Comparison of ENCODE assay signal across 20 cellular contexts in genomic region chr2:126635281-126635680, GRCh38. TPM values are rescaled to one million over a fixed set of nuclear protein-coding genes. Genes with fewer than 3 reads are reported as not detected.
DNase-seq lines count a peak whose midpoint lies in the region; ATAC-seq and TF ChIP-seq lines count a peak whose summit lies in the region.
"Had no signal": no experiment of that assay in that cellular context is flagged by ENCODE, and none has a peak within 500 bp of the region (broad histone marks: within the 10 kb centered on the region; RNA-seq: fewer than 3 reads in every experiment).

No MANE protein-coding gene starts in this region.

- DNase-seq in GM23248, result peak; percentile 38
- DNase-seq in adrenal gland, result peak in 6 of 7 donors; percentile 35 to 74 (median 50)
- DNase-seq in gastrocnemius medialis, result peak in 1 of 2 donors; percentile 26
- no peak for DNase-seq in progenitor cell of endocrine pancreas (ENCODE audit: low spot score, unreplicated experiment)
- no peak for DNase-seq in activated gamma-delta T cell (lab: John Stamatoyannopoulos, UW)
- DNase-seq: activated CD4-positive, CD25-positive, alpha-beta regulatory T cell; activated CD8-positive, alpha-beta memory T cell treated with anti-CD3 and anti-CD28 coated beads, Interleukin-2, amount 10 ng/mL, durations not matched to agents 7 days and 5 days; activated gamma-delta T cell treated with Interleukin-2 at 50 U/mL for 16 hours; DMS79; NCI-H1436; NCI-H226; SHP77; stimulated activated naive CD8-positive, alpha-beta T cell treated with anti-CD3 and anti-CD28 coated beads, Interleukin-15, Interleukin-2, amounts not matched to agents 100 U/mL and 50 U/mL, for 24 hours had no signal

- WGBS in GM23248 (ENCODE audit: low coverage in 1 of 2, low lambda C conversion rate in 2 of 2, missing lambda C conversion rate in 2 of 2), 2 experiments, result 0 to 24% methylated on average over 1 of the region's 1 CpG
- 29 to 46% (median 37%) methylated on average over 1 of the region's 1 CpG for WGBS in adrenal gland, 4 donors
- WGBS in gastroesophageal sphincter (ENCODE audit: low coverage in 1 of 2), 2 donors, result 57 to 73% methylated on average over 1 of the region's 1 CpG

- H4K20me1 ChIP-seq in GM23248 (ENCODE audit: insufficient read depth), result no peaks in the 10 kb centered on the region

- in situ Hi-C loops in GM23248 (cut with MboI), result no loop called here
- in situ Hi-C loops in gastrocnemius medialis (cut with MboI; ENCODE audit: low sequenced_read_pairs in 4 of 4), result loop anchor here in 1 of 4 donors (10.0 kb wide), 1 partner anchor 140 kb away; no protein-coding TSS in a partner anchor

- intact Hi-C loops in adrenal gland (cut with DNase I), result loop anchor here in 1 of 2 donors (10.0 kb wide), 1 partner anchor 140 kb away; no protein-coding TSS in a partner anchor
- intact Hi-C loops in gastrocnemius medialis (cut with DNase I; ENCODE audit: low total_unique reads), result no loop called here

- no peaks in the 10 kb centered on the region for H3F3A ChIP-seq in GM23248 (ENCODE audit: insufficient read depth)

- no peak overlapping the region for H3K4me3 ChIP-seq in GM23248
- no peak overlapping the region for H3K4me3 ChIP-seq in adrenal gland
- H3K4me3 ChIP-seq in gastroesophageal sphincter, result no peak overlapping the region
- no peak overlapping the region for H3K4me3 ChIP-seq in gastrocnemius medialis
- H3K4me3 ChIP-seq: GM23338 had no signal

- no peak overlapping the region for H3K9ac ChIP-seq in GM23248
- H3K9ac ChIP-seq: parathyroid adenoma had no signal

- TF ChIP-seq POLR2A in adrenal gland (IDR thresholded peaks at IDR 0.05) (no peak), gastroesophageal sphincter (IDR thresholded peaks at IDR 0.05) (no peak), gastrocnemius medialis (IDR thresholded peaks at IDR 0.05) (no peak)

- ATAC-seq in gastroesophageal sphincter (peak; percentile 53), gastrocnemius medialis (peak; percentile 70 to 71), GM21619 (IDR thresholded peaks at IDR 0.05; ENCODE audit: unreplicated experiment) (no peak), GM18907 (IDR thresholded peaks at IDR 0.05; ENCODE audit: unreplicated experiment) (no peak)
- ATAC-seq: activated CD8-positive, alpha-beta memory T cell treated with anti-CD3 and anti-CD28 coated beads, Interleukin-2, amount 10 ng/mL, durations not matched to agents 7 days and 5 days; GM23338; stimulated activated naive CD8-positive, alpha-beta T cell treated with anti-CD3 and anti-CD28 coated beads, Interleukin-15, Interleukin-2, amounts not matched to agents 100 U/mL and 50 U/mL, for 24 hours had no signal

- H3K79me2 ChIP-seq in GM23248 (ENCODE audit: insufficient read depth), result no peaks in the 10 kb centered on the region
- H3K79me2 ChIP-seq: parathyroid adenoma had no signal

- H3K4me1 Mint-ChIP-seq in progenitor cell of endocrine pancreas (ENCODE audit: low read depth), result no peaks in the 10 kb centered on the region
- H3K4me1 Mint-ChIP-seq: activated CD8-positive, alpha-beta memory T cell treated with anti-CD3 and anti-CD28 coated beads, Interleukin-2, amount 10 ng/mL, durations not matched to agents 7 days and 5 days; GM23338 had no signal

- TF ChIP-seq EP300 in gastroesophageal sphincter (IDR thresholded peaks at IDR 0.05), result no peak

- H3K9me3 Mint-ChIP-seq in progenitor cell of endocrine pancreas (ENCODE audit: low read depth), result no peaks in the 10 kb centered on the region
- H3K9me3 Mint-ChIP-seq: CD14-positive monocyte; T-helper 1 cell treated with Interleukin-12 subunit alpha and Interleukin-12 subunit beta and Interleukin-4 antibody, amounts not matched to agents 30 μg/mL and 1 μg/mL, for 36 hours had no signal

- no peak overlapping the region for H3K4me2 ChIP-seq in GM23248 (ENCODE audit: unreplicated experiment)
- H3K4me2 ChIP-seq: GM23338 had no signal

- H3K27me3 ChIP-seq in GM23248 (replicated peaks; ENCODE audit: insufficient read depth) (peaks cover 3% of the 10 kb centered on the region; the same call in 1 of the 2 replicates), adrenal gland (no peaks in the 10 kb centered on the region), gastroesophageal sphincter (no peaks in the 10 kb centered on the region), gastrocnemius medialis (no peaks in the 10 kb centered on the region)

- no peaks in the 10 kb centered on the region for H3K36me3 Mint-ChIP-seq in progenitor cell of endocrine pancreas (ENCODE audit: insufficient read depth)
- H3K36me3 Mint-ChIP-seq: activated CD8-positive, alpha-beta memory T cell treated with anti-CD3 and anti-CD28 coated beads, Interleukin-2, amount 10 ng/mL, durations not matched to agents 7 days and 5 days; CD14-positive monocyte had no signal

- H3K9me2 ChIP-seq in GM23248 (ENCODE audit: insufficient read depth), result no peaks in the 10 kb centered on the region

- no peaks in the 10 kb centered on the region for H3K4me1 ChIP-seq in GM23248 (ENCODE audit: insufficient read depth)
- no peaks in the 10 kb centered on the region for H3K4me1 ChIP-seq in adrenal gland (replicated peaks in 1 of 2)
- no peaks in the 10 kb centered on the region for H3K4me1 ChIP-seq in gastroesophageal sphincter
- peaks cover 0 to 13% of the 10 kb centered on the region in 2 donors for H3K4me1 ChIP-seq in gastrocnemius medialis
- H3K4me1 ChIP-seq: parathyroid adenoma had no signal

- no peak overlapping the region for H3K27ac ChIP-seq in GM23248
- H3K27ac ChIP-seq in adrenal gland, result no peak overlapping the region
- no peak overlapping the region for H3K27ac ChIP-seq in gastroesophageal sphincter
- H3K27ac ChIP-seq in gastrocnemius medialis, result peak overlapping the region in 1 of 4 donors; percentile 47
- H3K27ac ChIP-seq: parathyroid adenoma had no signal

- H3K27ac Mint-ChIP-seq in progenitor cell of endocrine pancreas, result no peak overlapping the region
- H3K27ac Mint-ChIP-seq: activated CD8-positive, alpha-beta memory T cell treated with anti-CD3 and anti-CD28 coated beads, Interleukin-2, amount 10 ng/mL, durations not matched to agents 7 days and 5 days; CD14-positive monocyte; GM23338; T-helper 1 cell treated with Interleukin-12 subunit alpha and Interleukin-12 subunit beta and Interleukin-4 antibody, amounts not matched to agents 30 μg/mL and 1 μg/mL, for 36 hours had no signal

- H3K9me3 ChIP-seq in GM23248 (ENCODE audit: low read depth), result no peaks in the 10 kb centered on the region
- no peaks in the 10 kb centered on the region for H3K9me3 ChIP-seq in adrenal gland (replicated peaks in 1 of 3)
- H3K9me3 ChIP-seq in gastroesophageal sphincter, result no peaks in the 10 kb centered on the region
- no peaks in the 10 kb centered on the region for H3K9me3 ChIP-seq in gastrocnemius medialis

- no peak overlapping the region for H3K4me3 Mint-ChIP-seq in progenitor cell of endocrine pancreas (ENCODE audit: low read depth)
- H3K4me3 Mint-ChIP-seq: activated CD8-positive, alpha-beta memory T cell treated with anti-CD3 and anti-CD28 coated beads, Interleukin-2, amount 10 ng/mL, durations not matched to agents 7 days and 5 days; CD14-positive monocyte; GM23338; T-helper 1 cell treated with Interleukin-12 subunit alpha and Interleukin-12 subunit beta and Interleukin-4 antibody, amounts not matched to agents 30 μg/mL and 1 μg/mL, for 36 hours had no signal

- H3K36me3 ChIP-seq in GM23248 (ENCODE audit: low read depth) (no peaks in the 10 kb centered on the region), adrenal gland (replicated peaks in 1 of 2) (no peaks in the 10 kb centered on the region), gastroesophageal sphincter (no peaks in the 10 kb centered on the region), gastrocnemius medialis (no peaks in the 10 kb centered on the region)

- TF ChIP-seq CTCF in adrenal gland (IDR thresholded peaks at IDR 0.05) (no peak), gastroesophageal sphincter (IDR thresholded peaks at IDR 0.05) (no peak), gastrocnemius medialis (IDR thresholded peaks at IDR 0.05 in 4 of 5, conservative IDR thresholded peaks at IDR 0.05 in 1 of 5) (no peak), progenitor cell of endocrine pancreas (IDR thresholded peaks at IDR 0.05; ENCODE audit: unreplicated experiment) (no peak)

- peaks cover 38% of the 10 kb centered on the region for H3K27me3 Mint-ChIP-seq in progenitor cell of endocrine pancreas

- no peak overlapping the region for H2AFZ ChIP-seq in GM23248
- H2AFZ ChIP-seq: GM23338, parathyroid adenoma had no signal

RNA-seq across cellular contexts. Expression of gene GYPC, which starts 20.7 kb away (rescaled TPM):
- 24.0 and 42.6 TPM in 2 replicates for total RNA-seq in GM23248 (2014; rRNA removed; shearing (Covaris generic))
- 45.8 and 48.2 TPM in 2 replicates for polyA plus RNA-seq in GM23248 (2016; fragmentation: Nextera tagmentation; extraction: Ambion mirVana)
- total RNA-seq in adrenal gland, result 100 to 1,000 TPM in 7 of 8 donors, 10 to 100 TPM in 1; 84.3 to 178 (median 127) TPM
- 100 to 1,000 TPM in 2 of 3 donors, 10 to 100 TPM in 1; 86.6 to 225 (median 187) TPM for polyA plus RNA-seq in adrenal gland
- 100 to 1,000 TPM in 2 of 4 donors, 10 to 100 TPM in 2; 93.4 to 151 (median 108) TPM for total RNA-seq in gastroesophageal sphincter
- total RNA-seq in gastrocnemius medialis, result 10 to 100 TPM; 66.3 to 82.0 (median 71.9) TPM
- 29.5 and 34.5 TPM in 2 replicates for total RNA-seq in progenitor cell of endocrine pancreas

Comparison
In these comparisons a context has a peak if more than half of its experiments do, and no peak if none do; other contexts are left out.
1. DNase-seq: peak in GM23248 (single experiment) and adrenal gland (6 of 7); none in progenitor cell of endocrine pancreas (single experiment) and activated gamma-delta T cell (single experiment).
2. ATAC-seq: peak in gastroesophageal sphincter (single experiment) and gastrocnemius medialis (2 of 2); none in GM21619 (single experiment) and GM18907 (single experiment).